Comparison of ENCODE assay signal across 12 cellular contexts in the genomic region with DNA sequence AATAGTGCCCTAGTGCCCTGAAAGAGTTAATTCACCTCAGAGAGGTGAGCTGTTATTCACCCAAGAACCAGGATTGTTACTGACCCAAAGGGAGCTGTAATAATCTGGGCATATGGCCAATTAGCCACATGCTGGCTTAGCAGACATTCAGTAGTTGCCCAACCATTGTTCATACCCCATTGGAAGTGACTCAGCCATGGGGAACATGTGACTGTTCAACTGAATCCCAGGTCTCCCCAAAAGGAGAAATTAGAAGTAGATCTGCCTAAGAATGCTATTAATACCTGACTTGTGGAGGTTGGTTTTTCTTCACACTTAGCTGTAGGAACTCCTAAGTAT.
DNase-seq lines count a peak whose midpoint lies in the region; ATAC-seq and TF ChIP-seq lines count a peak whose summit lies in the region.
"Had no signal": no experiment of that assay in that cellular context is flagged by ENCODE, and none has a peak within 500 bp of the region (broad histone marks: within the 10 kb centered on the region; RNA-seq: fewer than 3 reads in every experiment).

No MANE protein-coding gene starts in this region.

- no peak overlapping the region for H3K27ac ChIP-seq in SJCRH30
- no peak overlapping the region for H3K27ac ChIP-seq in hepatocyte

- no peak overlapping the region for H2AFZ ChIP-seq in hepatocyte

- H3K79me2 ChIP-seq in hepatocyte = no peaks in the 10 kb centered on the region

- no peak for TF ChIP-seq CTCF in hepatocyte (IDR thresholded peaks at IDR 0.05; ENCODE audit: poor library complexity)

- H3K36me3 ChIP-seq in SJCRH30 (no peaks in the 10 kb centered on the region), hepatocyte (replicated peaks; ENCODE audit: insufficient read depth, low read depth) (no peaks in the 10 kb centered on the region)

- H3K4me2 ChIP-seq in hepatocyte = no peak overlapping the region

- H4K20me1 ChIP-seq in hepatocyte (ENCODE audit: insufficient read depth, poor library complexity, severe bottlenecking) = no peaks in the 10 kb centered on the region

- no peaks in the 10 kb centered on the region for H3K4me1 Mint-ChIP-seq in activated naive CD8-positive, alpha-beta T cell treated with anti-CD3 and anti-CD28 coated beads, Interleukin-2, amount 50 U/mL, for 24 hours
- H3K4me1 Mint-ChIP-seq: central memory CD8-positive, alpha-beta T cell; nephron; stimulated activated naive B cell treated with anti-CD40 and anti-IgM and Interleukin-4, amounts not matched to agents 10 μg/mL and 1 μg/mL and 100 μg/mL, for 72 hours had no signal

- DNase-seq in AML-193 (lab: John Stamatoyannopoulos, UW) = peak; percentile 79 to 84
- DNase-seq in M059J (ENCODE audit: low read depth) = peak; percentile 95
- DNase-seq in SJCRH30 = peak; percentile 23 to 40
- peak; percentile 52 for DNase-seq in hepatocyte (ENCODE audit: low spot score)
- no peak for DNase-seq in stimulated activated naive CD4-positive, alpha-beta T cell treated with Interleukin-2 at 50 U/mL for 16 hours (lab: John Stamatoyannopoulos, UW)
- no peak for DNase-seq in activated naive CD4-positive, alpha-beta T cell treated with anti-CD3 and anti-CD28 coated beads, Interleukin-2, amount 50 U/mL, for 16 hours
- DNase-seq in activated naive CD8-positive, alpha-beta T cell treated with anti-CD3 and anti-CD28 coated beads, Interleukin-2, amount 50 U/mL, for 24 hours = no peak
- DNase-seq: stimulated activated naive B cell treated with anti-CD40 and anti-IgM and Interleukin-4, amounts not matched to agents 10 μg/mL and 1 μg/mL and 100 μg/mL, for 72 hours had no signal

- ATAC-seq in GM18861 (IDR thresholded peaks at IDR 0.05; ENCODE audit: unreplicated experiment) = no peak
- no peak for ATAC-seq in activated naive CD8-positive, alpha-beta T cell treated with anti-CD3 and anti-CD28 coated beads, Interleukin-2, amount 50 U/mL, for 24 hours
- ATAC-seq: stimulated activated naive B cell treated with anti-CD40 and anti-IgM and Interleukin-4, amounts not matched to agents 10 μg/mL and 1 μg/mL and 100 μg/mL, for 72 hours had no signal

- no peaks in the 10 kb centered on the region for H3K36me3 Mint-ChIP-seq in activated naive CD8-positive, alpha-beta T cell treated with anti-CD3 and anti-CD28 coated beads, Interleukin-2, amount 50 U/mL, for 24 hours (ENCODE audit: low read depth)
- H3K36me3 Mint-ChIP-seq: stimulated activated naive B cell treated with anti-CD40 and anti-IgM and Interleukin-4, amounts not matched to agents 10 μg/mL and 1 μg/mL and 100 μg/mL, for 72 hours had no signal

- H3K27ac Mint-ChIP-seq in activated naive CD8-positive, alpha-beta T cell treated with anti-CD3 and anti-CD28 coated beads, Interleukin-2, amount 50 U/mL, for 24 hours = no peak overlapping the region
- H3K27ac Mint-ChIP-seq: nephron; stimulated activated naive B cell treated with anti-CD40 and anti-IgM and Interleukin-4, amounts not matched to agents 10 μg/mL and 1 μg/mL and 100 μg/mL, for 72 hours; T-helper 1 cell treated with Interleukin-12 subunit alpha and Interleukin-12 subunit beta and Interleukin-4 antibody, amounts not matched to agents 30 μg/mL and 1 μg/mL, for 36 hours had no signal

- H3K9me3 ChIP-seq in SJCRH30 (replicated peaks) (no peaks in the 10 kb centered on the region), hepatocyte (ENCODE audit: low read depth) (no peaks in the 10 kb centered on the region)

- H3K4me3 Mint-ChIP-seq in activated naive CD8-positive, alpha-beta T cell treated with anti-CD3 and anti-CD28 coated beads, Interleukin-2, amount 50 U/mL, for 24 hours = no peak overlapping the region
- H3K4me3 Mint-ChIP-seq: central memory CD8-positive, alpha-beta T cell; nephron; stimulated activated naive B cell treated with anti-CD40 and anti-IgM and Interleukin-4, amounts not matched to agents 10 μg/mL and 1 μg/mL and 100 μg/mL, for 72 hours; T-helper 1 cell treated with Interleukin-12 subunit alpha and Interleukin-12 subunit beta and Interleukin-4 antibody, amounts not matched to agents 30 μg/mL and 1 μg/mL, for 36 hours had no signal

- H3K9me3 Mint-ChIP-seq in activated naive CD8-positive, alpha-beta T cell treated with anti-CD3 and anti-CD28 coated beads, Interleukin-2, amount 50 U/mL, for 24 hours = no peaks in the 10 kb centered on the region
- H3K9me3 Mint-ChIP-seq: central memory CD8-positive, alpha-beta T cell; T-helper 1 cell treated with Interleukin-12 subunit alpha and Interleukin-12 subunit beta and Interleukin-4 antibody, amounts not matched to agents 30 μg/mL and 1 μg/mL, for 36 hours had no signal

- H3K4me1 ChIP-seq in SJCRH30 (peaks cover 4% of the 10 kb centered on the region; the same call in 1 of the 2 replicates), hepatocyte (ENCODE audit: insufficient read depth) (peaks cover 8% of the 10 kb centered on the region)

- H3K27me3 ChIP-seq in SJCRH30 (no peaks in the 10 kb centered on the region), hepatocyte (no peaks in the 10 kb centered on the region)

- H3K4me3 ChIP-seq in SJCRH30 (no peak overlapping the region), hepatocyte (no peak overlapping the region)

- H3K27me3 Mint-ChIP-seq in activated naive CD8-positive, alpha-beta T cell treated with anti-CD3 and anti-CD28 coated beads, Interleukin-2, amount 50 U/mL, for 24 hours = no peaks in the 10 kb centered on the region
- H3K27me3 Mint-ChIP-seq: stimulated activated naive B cell treated with anti-CD40 and anti-IgM and Interleukin-4, amounts not matched to agents 10 μg/mL and 1 μg/mL and 100 μg/mL, for 72 hours had no signal

- H3K9me2 ChIP-seq in hepatocyte (replicated peaks; ENCODE audit: insufficient read depth) = no peaks in the 10 kb centered on the region

Comparison
In these comparisons a context has a peak if more than half of its experiments do, and no peak if none do; other contexts are left out.
1. DNase-seq: peak in AML-193 (2 of 2), M059J (single experiment), SJCRH30 (2 of 2) and hepatocyte (single experiment); none in stimulated activated naive CD4-positive, alpha-beta T cell treated with Interleukin-2 at 50 U/mL for 16 hours (single experiment), activated naive CD4-positive, alpha-beta T cell treated with anti-CD3 and anti-CD28 coated beads, Interleukin-2, amount 50 U/mL, for 16 hours (single experiment) and activated naive CD8-positive, alpha-beta T cell treated with anti-CD3 and anti-CD28 coated beads, Interleukin-2, amount 50 U/mL, for 24 hours (single experiment).